In genomic region chr2:119231975-119232665, GRCh38 we compare ENCODE assay signal across 9 cellular contexts. TPM values are rescaled to one million over a fixed set of nuclear protein-coding genes. Genes with fewer than 3 reads are reported as not detected.
DNase-seq lines count a peak whose midpoint lies in the region; ATAC-seq and TF ChIP-seq lines count a peak whose summit lies in the region.
"Had no signal": no experiment of that assay in that cellular context is flagged by ENCODE, and none has a peak within 500 bp of the region (broad histone marks: within the 10 kb centered on the region; RNA-seq: fewer than 3 reads in every experiment).

No MANE protein-coding gene starts in this region.

- peak; percentile 34 for ATAC-seq in GM18519 (IDR thresholded peaks at IDR 0.05; ENCODE audit: low FRiP score, unreplicated experiment)
- no peak for ATAC-seq in esophagus mucosa
- no peak for ATAC-seq in left lobe of liver

- no peaks in the 10 kb centered on the region for H3K36me3 ChIP-seq in SK-N-MC (ENCODE audit: insufficient read depth, low read length)

- H3K4me3 Mint-ChIP-seq in HFFc6 (peak overlapping the region; percentile 79), osteocyte (ENCODE audit: unreplicated experiment) (peak overlapping the region; percentile 24), nephron progenitor cell (no peak overlapping the region)
- H3K4me3 Mint-ChIP-seq: endodermal cell had no signal

- peaks cover 42% of the 10 kb centered on the region for H3K4me1 Mint-ChIP-seq in HFFc6 (ENCODE audit: low read depth)
- peaks cover 49% of the 10 kb centered on the region for H3K4me1 Mint-ChIP-seq in osteocyte (ENCODE audit: unreplicated experiment)
- H3K4me1 Mint-ChIP-seq in nephron progenitor cell = peaks cover 36% of the 10 kb centered on the region

- H3K36me3 Mint-ChIP-seq in HFFc6 (ENCODE audit: low read depth) (no peaks in the 10 kb centered on the region), osteocyte (ENCODE audit: unreplicated experiment) (no peaks in the 10 kb centered on the region), nephron progenitor cell (ENCODE audit: low read depth) (no peaks in the 10 kb centered on the region)

- no peaks in the 10 kb centered on the region for H3K9me3 ChIP-seq in SK-N-MC (ENCODE audit: low read depth, low read length)

- H3K9me3 Mint-ChIP-seq in HFFc6 (no peaks in the 10 kb centered on the region), osteocyte (ENCODE audit: unreplicated experiment) (no peaks in the 10 kb centered on the region), nephron progenitor cell (no peaks in the 10 kb centered on the region)
- H3K9me3 Mint-ChIP-seq: endodermal cell had no signal

- TF ChIP-seq CTCF in HFFc6 (IDR thresholded peaks at IDR 0.05) (no peak), osteocyte (IDR thresholded peaks at IDR 0.05) (no peak), nephron progenitor cell (IDR thresholded peaks at IDR 0.05) (no peak)

- H3K4me3 ChIP-seq in SK-N-MC = no peak overlapping the region

- peak overlapping the region; percentile 45 for H3K9ac ChIP-seq in SK-N-MC (ENCODE audit: insufficient read length)

- H3K27ac Mint-ChIP-seq in HFFc6 = peak overlapping the region; percentile 92
- peak overlapping the region; percentile 90 for H3K27ac Mint-ChIP-seq in osteocyte (ENCODE audit: unreplicated experiment)
- H3K27ac Mint-ChIP-seq in nephron progenitor cell = no peak overlapping the region
- H3K27ac Mint-ChIP-seq: endodermal cell had no signal

- peak overlapping the region; percentile 26; the same call in 1 of the 2 replicates for H3K27ac ChIP-seq in SK-N-MC

- DNase-seq in HFFc6 (peak; percentile 52), SK-N-MC (ENCODE audit: low read depth, low spot score) (no peak), osteocyte (ENCODE audit: extremely low spot score, unreplicated experiment) (no peak), left lobe of liver (ENCODE audit: low spot score) (no peak), nephron progenitor cell (no peak)
- DNase-seq: endodermal cell, NCI-H526 had no signal

- H3K27me3 Mint-ChIP-seq in HFFc6 (ENCODE audit: insufficient read depth) (no peaks in the 10 kb centered on the region; the same call in 1 of the 2 replicates), osteocyte (ENCODE audit: unreplicated experiment) (no peaks in the 10 kb centered on the region), nephron progenitor cell (ENCODE audit: low read depth, poor library complexity) (peaks cover 19% of the 10 kb centered on the region)

RNA-seq across cellular contexts. Expression of gene STEAP3, which starts 8.5 kb away (rescaled TPM):
- 10 to 100 TPM; 20.7 to 37.3 (median 30.9) TPM for total RNA-seq in HFFc6 (2021; fragmentation: NEBNext Ultra II Directional; extraction: Animal tissue kit (Norgen Biotek cat#: 25700))
- total RNA-seq in osteocyte (19.3 and 22.7 TPM in 2 replicates), esophagus mucosa (11.6 TPM), left lobe of liver (120 TPM)
